ENCODE assay signal across 13 cellular contexts in the genomic region with DNA sequence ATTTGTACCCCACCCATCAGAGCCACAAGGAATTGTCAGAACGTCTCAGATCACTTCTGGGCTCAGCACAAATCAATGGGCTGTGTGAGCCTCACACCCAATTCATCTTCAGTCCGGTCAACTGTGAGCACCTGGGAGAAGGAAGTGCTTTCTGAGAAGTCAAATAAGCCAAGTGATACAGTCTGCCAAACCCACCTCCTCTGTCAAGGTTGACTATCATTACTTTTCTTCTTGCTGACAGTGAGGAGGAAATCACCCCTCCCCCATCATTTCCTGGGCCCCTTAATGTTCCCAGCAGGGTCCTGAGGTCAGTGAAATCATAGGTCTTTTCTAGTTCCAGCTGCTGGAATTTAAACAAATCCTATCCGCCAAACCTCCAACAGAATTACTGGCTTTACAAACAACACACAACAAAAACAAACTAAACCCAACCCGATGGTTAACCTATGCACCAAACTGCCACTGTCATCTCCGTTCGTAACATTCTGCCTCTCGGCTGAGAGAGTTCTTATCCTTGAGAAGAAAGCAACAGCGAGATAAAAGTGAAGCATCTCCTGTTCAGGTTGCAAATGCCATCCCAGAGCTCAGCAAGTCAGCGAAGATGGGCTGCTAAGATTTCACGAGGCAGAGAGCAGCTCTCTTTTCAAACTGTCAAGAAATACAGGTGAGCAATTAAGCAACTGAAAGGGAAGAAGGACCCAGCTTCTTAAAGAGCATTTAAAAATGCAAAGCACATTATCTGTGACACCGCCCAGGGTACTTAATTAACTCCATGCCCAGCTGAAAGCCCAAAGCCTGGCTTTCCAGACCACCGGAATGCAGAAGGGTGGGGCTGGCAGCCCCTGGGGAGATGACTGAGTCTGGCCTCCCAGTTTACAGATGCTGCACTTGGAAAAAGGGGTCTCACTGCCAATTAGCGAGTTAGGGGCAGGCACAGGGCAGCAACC. TPM values are rescaled to one million over a fixed set of nuclear protein-coding genes. Genes with fewer than 3 reads are reported as not detected.
DNase-seq lines count a peak whose midpoint lies in the region; ATAC-seq, FAIRE-seq and TF ChIP-seq lines count a peak whose summit lies in the region.
"Had no signal": no experiment of that assay in that cellular context is flagged by ENCODE, and none has a peak within 500 bp of the region (broad histone marks: within the 10 kb centered on the region; RNA-seq: fewer than 3 reads in every experiment).

No MANE protein-coding gene starts in this region.

- H3K79me2 ChIP-seq in H1 (ENCODE audit: control insufficient read depth in 1 of 2, insufficient read depth in 2 of 2, low read length in 2 of 2) (0 out of 4 replicates have a peak, but pooled peaks cover 0 to 9% of the 10 kb centered on the region in 2 experiments), neural progenitor cell (ENCODE audit: low read depth) (no peaks in the 10 kb centered on the region)

- H3F3A ChIP-seq in neural progenitor cell (ENCODE audit: low read depth), result peaks cover 26% of the 10 kb centered on the region

- no peak for TF ChIP-seq CTCF in H1 (IDR thresholded peaks at IDR 0.05; ENCODE audit: control extremely low read depth in 1 of 3, insufficient read depth in 1 of 3, low read depth in 1 of 3, low read length in 3 of 3)
- TF ChIP-seq CTCF in neural progenitor cell (IDR thresholded peaks at IDR 0.05), result no peak

- H3K23me2 ChIP-seq in H1 (ENCODE audit: low read depth, low read length), result no peaks in the 10 kb centered on the region

- no peak for DNase-seq in activated CD4-positive, alpha-beta T cell treated with anti-CD3 and anti-CD28 coated beads for 36 hours
- no peak for DNase-seq in activated CD4-positive, alpha-beta T cell treated with anti-CD3 and anti-CD28 coated beads for 48 hours
- DNase-seq in LHCN-M2 (ENCODE audit: low read depth) (peak; percentile 17), H1 (ENCODE audit: low read depth in 1 of 2, low spot score in 2 of 2) (no peak), neural progenitor cell (ENCODE audit: low spot score) (peak; percentile 67), hepatic stellate cell (ENCODE audit: low spot score) (no peak)
- no peak for DNase-seq in stimulated activated CD4-positive, alpha-beta T cell treated with anti-CD3 and anti-CD28 coated beads, Interleukin-1b, Interleukin-23, amount 100 ng/mL, for 48 hours
- DNase-seq: activated CD4-positive, CD25-positive, alpha-beta regulatory T cell treated with anti-CD3 and anti-CD28 coated beads, Interleukin-2, amount 50 U/mL, for 72 hours had no signal

- no peak for ATAC-seq in activated CD4-positive, alpha-beta T cell treated with anti-CD3 and anti-CD28 coated beads for 36 hours
- no peak for ATAC-seq in HG03432 (IDR thresholded peaks at IDR 0.05; ENCODE audit: unreplicated experiment)
- ATAC-seq: Right ventricle myocardium inferior had no signal

- no peak overlapping the region for H4K5ac ChIP-seq in H1 (ENCODE audit: insufficient read length, low read depth, low read length)

- H3K18ac ChIP-seq in H1 (ENCODE audit: extremely low read depth, low read length), result 0 out of 2 replicates have a peak overlapping the region, but pooled peaks have one; percentile 64

- H3K36me3 Mint-ChIP-seq in activated CD4-positive, alpha-beta T cell treated with anti-CD3 and anti-CD28 coated beads for 36 hours (ENCODE audit: low read depth), result peaks cover 3% of the 10 kb centered on the region
- no peaks in the 10 kb centered on the region for H3K36me3 Mint-ChIP-seq in neural progenitor cell

- TF ChIP-seq POLR2A in H1 (IDR thresholded peaks at IDR 0.05; ENCODE audit: control extremely low read depth in 1 of 2, low read depth in 2 of 2, low read length in 2 of 2), result no peak

- H2AK5ac ChIP-seq in H1 (ENCODE audit: low read depth, low read length), result no peak overlapping the region

- H3K4ac ChIP-seq in H1 (replicated peaks; ENCODE audit: insufficient read length, low read depth, low read length), result no peak overlapping the region

- H2AFZ ChIP-seq in H1 (ENCODE audit: low read length), result no peak overlapping the region
- H2AFZ ChIP-seq in neural progenitor cell (replicated peaks), result no peak overlapping the region

- H4K91ac ChIP-seq in H1 (replicated peaks; ENCODE audit: insufficient read length, low read length), result no peak overlapping the region

- H3K4me3 ChIP-seq in H1 (ENCODE audit: extremely low read depth in 1 of 4, insufficient read depth in 2 of 4, low read depth in 3 of 4, low read length in 4 of 4) (peak overlapping the region in 1 of 4 experiments; percentile 19; a peak in 1 of 8 replicates), neural progenitor cell (peak overlapping the region; percentile 2)

- no peak for FAIRE-seq in H1 (lab: Jason Lieb, UNC)
- FAIRE-seq: endothelial cell of umbilical vein had no signal

- peak overlapping the region; percentile 18; the same call in 1 of the 2 replicates for H2BK5ac ChIP-seq in H1 (ENCODE audit: low read depth, low read length)

- intact Hi-C loops in activated CD4-positive, alpha-beta T cell treated with anti-CD3 and anti-CD28 coated beads for 36 hours (cut with DNase I, micrococcal nuclease), result no loop called here

- peak overlapping the region; percentile 55 for H3K27ac Mint-ChIP-seq in activated CD4-positive, alpha-beta T cell treated with anti-CD3 and anti-CD28 coated beads for 36 hours
- no peak overlapping the region for H3K27ac Mint-ChIP-seq in neural progenitor cell

- no peak overlapping the region for H3K56ac ChIP-seq in H1 (replicated peaks; ENCODE audit: insufficient read length, low read depth, low read length)

- peak overlapping the region; percentile 50; the same call in 1 of the 2 replicates for H2BK15ac ChIP-seq in H1 (ENCODE audit: low read length)

- CTCF ChIA-PET in activated CD4-positive, alpha-beta T cell treated with anti-CD3 and anti-CD28 coated beads for 36 hours (lab: Charles Lee), result no interaction called here
- CTCF ChIA-PET in H1 (lab: Charles Lee; ENCODE audit: partially characterized antibody), result interaction anchor here (0.6 to 1.5 kb wide), 7 partner anchors 9 to 128 kb away, joined by 3 to 10 read pairs (median 4); no protein-coding TSS in a partner anchor

- H3K9ac ChIP-seq in H1 (replicated peaks in 1 of 4; ENCODE audit: extremely low read depth in 1 of 4, low read depth in 3 of 4, low read length in 3 of 4) (no peak overlapping the region), neural progenitor cell (no peak overlapping the region)
- H3K9ac ChIP-seq: KMS-11 had no signal

- H3K23ac ChIP-seq in H1 (ENCODE audit: insufficient read length), result no peak overlapping the region

- H4K8ac ChIP-seq in H1 (ENCODE audit: extremely low read depth, insufficient read depth, low read length), result no peak overlapping the region

- H3K27ac ChIP-seq in H1 (ENCODE audit: low read depth, low read length) (no peak overlapping the region), neural progenitor cell (no peak overlapping the region)
- H3K27ac ChIP-seq: KMS-11 had no signal

- H3K9me3 ChIP-seq in H1 (ENCODE audit: insufficient read depth in 2 of 2, low read depth in 1 of 2, low read length in 1 of 2) (no peaks in the 10 kb centered on the region), neural progenitor cell (ENCODE audit: low read depth) (no peaks in the 10 kb centered on the region)

- POLR2A ChIA-PET in activated CD4-positive, alpha-beta T cell treated with anti-CD3 and anti-CD28 coated beads for 36 hours (lab: Charles Lee), result no interaction called here
- POLR2A ChIA-PET in H1 (lab: Charles Lee; ENCODE audit: partially characterized antibody), result interaction anchor here (2.1 kb wide), 1 partner anchor 24 kb away, joined by 12 read pairs; the partner anchor contains the start of gene GFOD1

- no peak overlapping the region for H2BK20ac ChIP-seq in H1 (ENCODE audit: low read length)

- 0 out of 2 replicates have a peak overlapping the region, but pooled peaks have one; percentile 4 for H2BK12ac ChIP-seq in H1 (ENCODE audit: low read depth, low read length)

- H3K79me1 ChIP-seq in H1 (ENCODE audit: low read depth, low read length), result peaks cover 8% of the 10 kb centered on the region; the same call in 1 of the 2 replicates

- H3K27me3 ChIP-seq in H1 (replicated peaks in 1 of 4; ENCODE audit: control insufficient read depth in 3 of 4, extremely low read depth in 1 of 4, insufficient read depth in 3 of 4, low read length in 3 of 4), result no peaks in the 10 kb centered on the region
- H3K27me3 ChIP-seq in neural progenitor cell, result no peaks in the 10 kb centered on the region

- no peak overlapping the region for H3K14ac ChIP-seq in H1 (ENCODE audit: insufficient read length)

- H3K4me1 ChIP-seq in H1 (replicated peaks in 1 of 4; ENCODE audit: control insufficient read depth in 3 of 4, insufficient read depth in 4 of 4, low read length in 3 of 4) (peaks cover 7 to 24% (median 19%) of the 10 kb centered on the region in 4 experiments), neural progenitor cell (peaks cover 18% of the 10 kb centered on the region)

- 44% methylated on average over 13 of the region's 13 CpGs; no CpG with 5 or more reads in 1 of the 2 experiments for WGBS in H1 (ENCODE audit: extremely low coverage in 1 of 2, insufficient coverage in 1 of 2, insufficient read length in 1 of 2, insufficient replicate concordance in 2 of 2, low coverage in 1 of 2, low lambda C conversion rate in 2 of 2, missing lambda C conversion rate in 1 of 2), 2 experiments

- TF ChIP-seq EP300 in H1 (IDR thresholded peaks at IDR 0.05; ENCODE audit: borderline replicate concordance in 1 of 2, low read depth in 2 of 2, low read length in 2 of 2), result no peak

- H4K20me1 ChIP-seq in H1 (replicated peaks in 1 of 2; ENCODE audit: control insufficient read depth in 1 of 2, insufficient read depth in 2 of 2, low read length in 2 of 2) (no peaks in the 10 kb centered on the region), neural progenitor cell (ENCODE audit: low read depth) (peaks cover 13% of the 10 kb centered on the region)

- H3K4me1 Mint-ChIP-seq in activated CD4-positive, alpha-beta T cell treated with anti-CD3 and anti-CD28 coated beads for 36 hours, result peaks cover 73% of the 10 kb centered on the region
- peaks cover 21% of the 10 kb centered on the region for H3K4me1 Mint-ChIP-seq in neural progenitor cell

- H3K36me3 ChIP-seq in H1 (ENCODE audit: control insufficient read depth in 2 of 4, insufficient read depth in 4 of 4, low read length in 3 of 4), result no peaks in the 10 kb centered on the region
- no peaks in the 10 kb centered on the region for H3K36me3 ChIP-seq in neural progenitor cell

- H2BK120ac ChIP-seq in H1 (replicated peaks; ENCODE audit: low read depth, low read length), result no peak overlapping the region

- no peaks in the 10 kb centered on the region for H3K9me3 Mint-ChIP-seq in activated CD4-positive, alpha-beta T cell treated with anti-CD3 and anti-CD28 coated beads for 36 hours (ENCODE audit: low read depth)
- H3K9me3 Mint-ChIP-seq in neural progenitor cell, result no peaks in the 10 kb centered on the region
- H3K9me3 Mint-ChIP-seq: nephron had no signal

- H3K27me3 Mint-ChIP-seq in activated CD4-positive, alpha-beta T cell treated with anti-CD3 and anti-CD28 coated beads for 36 hours, result no peaks in the 10 kb centered on the region
- H3K27me3 Mint-ChIP-seq in neural progenitor cell (ENCODE audit: insufficient read depth, low read depth), result peaks cover 4% of the 10 kb centered on the region

- no peak overlapping the region for H3K4me3 Mint-ChIP-seq in activated CD4-positive, alpha-beta T cell treated with anti-CD3 and anti-CD28 coated beads for 36 hours
- no peak overlapping the region for H3K4me3 Mint-ChIP-seq in neural progenitor cell
- H3K4me3 Mint-ChIP-seq: nephron had no signal

- H3K4me2 ChIP-seq in H1 (ENCODE audit: insufficient read depth in 1 of 2, low read depth in 2 of 2, low read length in 2 of 2) (peak overlapping the region; percentile 56 to 61), neural progenitor cell (peak overlapping the region; percentile 61)
- H3K4me2 ChIP-seq: KMS-11 had no signal

- TF ChIP-seq RAD21 in H1 (IDR thresholded peaks at IDR 0.05 in 1 of 2, conservative IDR thresholded peaks at IDR 0.05 in 1 of 2; ENCODE audit: low read depth in 2 of 2, low read length in 2 of 2), result 0 out of 4 replicates have a peak, but pooled peaks of 1 of the 2 experiments have one; percentile 1

RNA-seq across cellular contexts. Expression of gene GFOD1, which starts 24.7 kb away (rescaled TPM):
- 1 to 10 TPM; 4.2 to 5.8 TPM for total RNA-seq in activated CD4-positive, alpha-beta T cell treated with anti-CD3 and anti-CD28 coated beads for 36 hours
- total RNA-seq in LHCN-M2 (2014; rRNA removed) (2.7 and 3.1 TPM in 2 replicates), neural progenitor cell (ENCODE audit: low replicate concordance) (1.8 and 2.1 TPM in 2 replicates)
- polyA plus RNA-seq in LHCN-M2 (2012), result 1.1 TPM
- total RNA-seq in H1 (2021; fragmentation: NEBNext Ultra II Directional; extraction: Animal tissue kit (Norgen Biotek cat#: 25700)), result 8.5 and 8.8 TPM in 2 replicates
- polyA plus RNA-seq in H1 (2011; rRNA removed), result 2.5 and 3.4 TPM in 2 replicates
- polyA plus RNA-seq in H1 (2011; cell fraction: cytosol; rRNA removed), result 2.8 TPM
- polyA plus RNA-seq in H1 (2011; cell fraction: nucleus; rRNA removed), result 4.1 TPM
- polyA plus RNA-seq in H1 (2012, experiment 1 of 2), result 2.5 to 3.4 TPM (median 3.1 TPM) in 4 replicates
- polyA plus RNA-seq in H1 (2012, experiment 2 of 2), result 0.63 TPM
- 3.5 TPM for polyA plus RNA-seq in H1 (2013, experiment 1 of 2)
- polyA plus RNA-seq in H1 (2013, experiment 2 of 2), result 3.6 TPM
- 8.5 and 10.8 TPM in 2 replicates for polyA minus RNA-seq in H1 (2011; rRNA and poly(A)+ RNA removed)
- 7.9 TPM for polyA minus RNA-seq in H1 (2011; cell fraction: cytosol; rRNA and poly(A)+ RNA removed)
- 14.4 TPM for polyA minus RNA-seq in H1 (2011; cell fraction: nucleus; rRNA and poly(A)+ RNA removed)

Comparison
In these comparisons a context has a peak if more than half of its experiments do, and no peak if none do; other contexts are left out.
1. DNase-seq: peak in LHCN-M2 (single experiment) and neural progenitor cell (single experiment); none in activated CD4-positive, alpha-beta T cell treated with anti-CD3 and anti-CD28 coated beads for 36 hours (single experiment), activated CD4-positive, alpha-beta T cell treated with anti-CD3 and anti-CD28 coated beads for 48 hours (single experiment), H1 (0 of 2), hepatic stellate cell (single experiment) and stimulated activated CD4-positive, alpha-beta T cell treated with anti-CD3 and anti-CD28 coated beads, Interleukin-1b, Interleukin-23, amount 100 ng/mL, for 48 hours (single experiment).